ENCODE assay signal across 30 cellular contexts in the genomic region with DNA sequence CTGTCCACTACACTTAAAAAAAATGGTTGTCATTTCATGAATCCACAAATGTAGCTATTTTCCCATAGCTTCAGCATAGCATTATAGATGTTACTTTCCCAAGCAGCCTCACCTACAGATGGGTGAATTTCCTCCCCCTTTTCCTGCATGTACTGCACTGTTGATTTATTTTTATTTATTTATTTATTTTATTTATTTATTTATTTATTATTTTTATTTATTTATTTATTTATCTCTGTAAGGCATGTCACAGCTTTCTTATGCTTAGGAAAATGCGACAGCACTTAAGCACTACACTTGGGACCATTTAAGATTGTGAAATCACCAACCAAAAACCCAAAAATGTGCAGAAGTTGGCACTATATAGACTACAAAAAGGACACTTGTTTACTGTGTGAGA. TPM values are rescaled to one million over a fixed set of nuclear protein-coding genes. Genes with fewer than 3 reads are reported as not detected.
DNase-seq lines count a peak whose midpoint lies in the region; ATAC-seq, FAIRE-seq and TF ChIP-seq lines count a peak whose summit lies in the region.
"Had no signal": no experiment of that assay in that cellular context is flagged by ENCODE, and none has a peak within 500 bp of the region (broad histone marks: within the 10 kb centered on the region; RNA-seq: fewer than 3 reads in every experiment).

No MANE protein-coding gene starts in this region.

- CTCF ChIA-PET in A549 (lab: Yijun Ruan, JAX) (no interaction called here), WTC11 (lab: Charles Lee) (interaction anchor here (1.4 kb wide), 1 partner anchor 55 kb away, joined by 3 read pairs; no protein-coding TSS in a partner anchor)

- no peak for FAIRE-seq in A549 (lab: Jason Lieb, UNC)
- FAIRE-seq: GM12878, GM12892, GM18507 had no signal

- no peak overlapping the region for H3K27ac ChIP-seq in A549
- H3K27ac ChIP-seq in dorsolateral prefrontal cortex = no peak overlapping the region
- H3K27ac ChIP-seq: 22Rv1, BLaER1 had no signal

- no peak overlapping the region for H3K4me3 Mint-ChIP-seq in WTC11
- H3K4me3 Mint-ChIP-seq: CD4-positive, alpha-beta memory T cell; CD4-positive, CD25-positive, alpha-beta regulatory T cell; CD8-positive, alpha-beta memory T cell had no signal

- no peaks in the 10 kb centered on the region; the same call in 1 of the 2 replicates for H3K27me3 Mint-ChIP-seq in WTC11 (ENCODE audit: low read depth)

- no peak for TF ChIP-seq EP300 in A549 (IDR thresholded peaks at IDR 0.05)

- POLR2A ChIA-PET in A549 (lab: Yijun Ruan, JAX) (no interaction called here), WTC11 (lab: Charles Lee) (no interaction called here)

- TF ChIP-seq CTCF in A549 (IDR thresholded peaks at IDR 0.05) (no peak), NB4 (IDR thresholded peaks at IDR 0.05; ENCODE audit: low read depth, low read length) (no peak), WTC11 (IDR thresholded peaks at IDR 0.05) (no peak), dorsolateral prefrontal cortex (IDR thresholded peaks at IDR 0.05 in 54 of 56, conservative IDR thresholded peaks at IDR 0.05 in 2 of 56; ENCODE audit: low read depth in 1 of 56, partially characterized antibody in 56 of 56) (no peak)

- H3K9me3 ChIP-seq in A549 = no peaks in the 10 kb centered on the region
- H3K9me3 ChIP-seq: BE2C had no signal

- H3K4me1 ChIP-seq in A549 = no peaks in the 10 kb centered on the region
- H3K4me1 ChIP-seq: BE2C had no signal

- H3K4me3 ChIP-seq in A549 (no peak overlapping the region), NB4 (ENCODE audit: low read depth, low read length) (no peak overlapping the region), dorsolateral prefrontal cortex (no peak overlapping the region)
- H3K4me3 ChIP-seq: BLaER1, GM12878 had no signal

- no peak overlapping the region for H3K4me2 ChIP-seq in A549
- H3K4me2 ChIP-seq: BLaER1 had no signal

- no peaks in the 10 kb centered on the region for H3K4me1 Mint-ChIP-seq in WTC11
- H3K4me1 Mint-ChIP-seq: CD4-positive, alpha-beta memory T cell; CD4-positive, CD25-positive, alpha-beta regulatory T cell; CD8-positive, alpha-beta memory T cell had no signal

- no peak overlapping the region for H3K27ac Mint-ChIP-seq in WTC11
- H3K27ac Mint-ChIP-seq: CD4-positive, alpha-beta memory T cell; CD4-positive, CD25-positive, alpha-beta regulatory T cell had no signal

- no peak for TF ChIP-seq POLR2A in A549 (IDR thresholded peaks at IDR 0.05; ENCODE audit: low read length)
- TF ChIP-seq POLR2A in NB4 (IDR thresholded peaks at IDR 0.05; ENCODE audit: extremely low read depth, insufficient read length) = no peak

- TF ChIP-seq RAD21 in A549 (conservative IDR thresholded peaks at IDR 0.05 in 1 of 2, IDR thresholded peaks at IDR 0.05 in 1 of 2) = no peak

- ATAC-seq in A549 (no peak), WTC11 (no peak)
- ATAC-seq: GM12878 had no signal

- no peaks in the 10 kb centered on the region; the same call in 1 of the 2 replicates for H3K9me3 Mint-ChIP-seq in WTC11
- H3K9me3 Mint-ChIP-seq: CD14-positive monocyte; CD4-positive, alpha-beta memory T cell; CD4-positive, CD25-positive, alpha-beta regulatory T cell; CD8-positive, alpha-beta memory T cell had no signal

- intact Hi-C loops in dorsolateral prefrontal cortex (cut with DNase I) = no loop called here

- H3K36me3 Mint-ChIP-seq in WTC11 = no peaks in the 10 kb centered on the region
- H3K36me3 Mint-ChIP-seq: CD4-positive, alpha-beta memory T cell; CD4-positive, CD25-positive, alpha-beta regulatory T cell; CD8-positive, alpha-beta memory T cell had no signal

- peaks cover 0 to 24% (median 0%) of the 10 kb centered on the region in 45 donors for H3K27me3 ChIP-seq in dorsolateral prefrontal cortex
- H3K27me3 ChIP-seq: BE2C, BLaER1 had no signal

- 0% methylated on average over 1 of the region's 1 CpG for whole genome bisulfite sequencing in A549 (ENCODE audit: missing lambda C conversion rate)

- DNase-seq in A549 (ENCODE audit: low read depth in 1 of 2, low spot score in 1 of 2) (no peak), NB4 (ENCODE audit: low read depth) (peak; percentile 5), WTC11 (ENCODE audit: low spot score) (no peak), ecto neural progenitor cell (ENCODE audit: low spot score) (no peak), dorsolateral prefrontal cortex (no peak)
- DNase-seq: ACHN; BE2C; C1 segment of cervical spinal cord; CD4-positive, alpha-beta memory T cell; CD4-positive, CD25-positive, alpha-beta regulatory T cell; CD8-positive, alpha-beta memory T cell; COR-L47; DMS 273 treated with DMSO at 0.1 percent for 48 hours; DMS153; DMS53; DMS79; DND-41; EL; GDM1 had no signal

TF ChIP-seq in A549, 52 proteins besides CTCF, POLR2A, EP300 and RAD21:
- no peak for TF ChIP-seq KDM5A (IDR thresholded peaks at IDR 0.05)
- TF ChIP-seq RCOR1 (IDR thresholded peaks at IDR 0.05; ENCODE audit: low read depth, low read length) = no peak
- no peak for TF ChIP-seq MAFK (IDR thresholded peaks at IDR 0.05; ENCODE audit: partially characterized antibody)
- peak; percentile 42 for TF ChIP-seq ZC3H11A (IDR thresholded peaks at IDR 0.05)

TF ChIP-seq in WTC11, 78 proteins besides CTCF, POLR2A, EP300 and RAD21:
- TF ChIP-seq NFYB (CRISPR knock-in tag; conservative IDR thresholded peaks at IDR 0.05; ENCODE audit: low read depth) (no peak), RORB (CRISPR knock-in tag; IDR thresholded peaks at IDR 0.05) (no peak), ETV6 (CRISPR knock-in tag; IDR thresholded peaks at IDR 0.05) (no peak), FOXJ3 (CRISPR knock-in tag; IDR thresholded peaks at IDR 0.05; ENCODE audit: borderline replicate concordance) (no peak), HMGA2 (CRISPR knock-in tag; IDR thresholded peaks at IDR 0.05) (peak; percentile 86)
- TF ChIP-seq, protein P1, sequence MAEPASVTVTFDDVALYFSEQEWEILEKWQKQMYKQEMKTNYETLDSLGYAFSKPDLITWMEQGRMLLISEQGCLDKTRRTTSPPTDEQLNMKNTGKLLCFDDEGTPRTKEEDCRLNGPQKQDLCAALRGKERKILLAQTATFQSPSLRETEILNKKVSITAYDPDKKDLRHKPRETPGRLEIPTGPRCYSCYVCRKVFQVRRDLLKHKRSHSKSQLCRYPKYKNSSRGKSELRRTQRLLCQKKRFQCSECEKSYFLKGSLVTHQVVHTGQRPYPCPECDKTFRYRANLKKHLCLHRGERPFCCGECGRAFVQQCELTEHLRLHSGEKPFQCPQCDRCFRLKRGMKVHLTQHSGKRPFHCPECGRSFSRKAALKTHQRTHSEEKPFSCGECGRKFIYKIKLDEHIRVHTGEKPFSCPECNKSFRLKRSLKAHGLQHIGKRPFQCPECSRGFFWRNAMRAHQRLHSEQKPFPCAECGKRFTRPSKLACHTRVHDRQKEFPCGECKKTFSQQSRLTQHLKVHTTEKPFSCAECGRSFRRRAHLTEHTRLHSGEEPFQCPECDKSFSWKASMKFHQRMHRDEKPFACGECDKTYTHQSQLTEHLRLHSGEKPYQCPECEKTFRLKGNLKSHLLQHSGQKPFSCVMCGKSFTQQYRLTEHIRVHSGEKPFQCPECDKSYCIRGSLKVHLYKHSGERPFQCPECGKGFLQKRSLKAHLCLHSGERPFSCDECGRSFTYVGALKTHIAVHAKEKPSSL (CRISPR knock-in tag; conservative IDR thresholded peaks at IDR 0.05) = no peak
- TF ChIP-seq, protein P2, sequence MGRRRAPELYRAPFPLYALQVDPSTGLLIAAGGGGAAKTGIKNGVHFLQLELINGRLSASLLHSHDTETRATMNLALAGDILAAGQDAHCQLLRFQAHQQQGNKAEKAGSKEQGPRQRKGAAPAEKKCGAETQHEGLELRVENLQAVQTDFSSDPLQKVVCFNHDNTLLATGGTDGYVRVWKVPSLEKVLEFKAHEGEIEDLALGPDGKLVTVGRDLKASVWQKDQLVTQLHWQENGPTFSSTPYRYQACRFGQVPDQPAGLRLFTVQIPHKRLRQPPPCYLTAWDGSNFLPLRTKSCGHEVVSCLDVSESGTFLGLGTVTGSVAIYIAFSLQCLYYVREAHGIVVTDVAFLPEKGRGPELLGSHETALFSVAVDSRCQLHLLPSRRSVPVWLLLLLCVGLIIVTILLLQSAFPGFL (CRISPR knock-in tag; IDR thresholded peaks at IDR 0.05; ENCODE audit: borderline replicate concordance) = no peak
- TF ChIP-seq, protein P3, sequence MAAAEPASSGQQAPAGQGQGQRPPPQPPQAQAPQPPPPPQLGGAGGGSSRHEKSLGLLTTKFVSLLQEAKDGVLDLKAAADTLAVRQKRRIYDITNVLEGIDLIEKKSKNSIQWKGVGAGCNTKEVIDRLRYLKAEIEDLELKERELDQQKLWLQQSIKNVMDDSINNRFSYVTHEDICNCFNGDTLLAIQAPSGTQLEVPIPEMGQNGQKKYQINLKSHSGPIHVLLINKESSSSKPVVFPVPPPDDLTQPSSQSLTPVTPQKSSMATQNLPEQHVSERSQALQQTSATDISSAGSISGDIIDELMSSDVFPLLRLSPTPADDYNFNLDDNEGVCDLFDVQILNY (CRISPR knock-in tag; IDR thresholded peaks at IDR 0.05) = no peak

RNA-seq across cellular contexts. Expression of gene CD1A, which starts 4.9 kb away (rescaled TPM):
- polyA plus RNA-seq in A549 (2011; rRNA removed) = not detected in 2 replicates
- polyA plus RNA-seq in A549 (2012; cell fraction: cytosol; rRNA removed) = not detected in 2 replicates
- not detected in 2 replicates for polyA plus RNA-seq in A549 (2012; cell fraction: nucleus; rRNA removed)
- polyA plus RNA-seq in A549 (2017; fragmentation: RNase III; extraction: RNeasy Plus Mini Kit Qiagen cat#74134 plus additional on column Dnase treatment) = not detected in 3 replicates
- not detected in 2 replicates for polyA minus RNA-seq in A549 (2011; rRNA and poly(A)+ RNA removed)
- not detected in 3 replicates for total RNA-seq in WTC11 (2021)
- not detected for total RNA-seq in dorsolateral prefrontal cortex
- total RNA-seq: A172; A673; CD4-positive, alpha-beta memory T cell; CD4-positive, CD25-positive, alpha-beta regulatory T cell; Daoy; G401 had no signal
- polyA plus RNA-seq: AG04450; CD4-positive, alpha-beta memory T cell; CD4-positive, CD25-positive, alpha-beta regulatory T cell; CD8-positive, alpha-beta memory T cell had no signal

RNA-seq across cellular contexts. Expression of gene CD1C, which starts 30.6 kb away (rescaled TPM):
- not detected in 2 replicates for polyA plus RNA-seq in A549 (2011; rRNA removed)
- polyA plus RNA-seq in A549 (2012; cell fraction: cytosol; rRNA removed) = not detected in 2 replicates
- polyA plus RNA-seq in A549 (2012; cell fraction: nucleus; rRNA removed) = not detected in 2 replicates
- polyA plus RNA-seq in A549 (2017; fragmentation: RNase III; extraction: RNeasy Plus Mini Kit Qiagen cat#74134 plus additional on column Dnase treatment) = not detected in 3 replicates
- not detected in 2 replicates for polyA minus RNA-seq in A549 (2011; rRNA and poly(A)+ RNA removed)
- not detected in 3 replicates for total RNA-seq in WTC11 (2021)
- total RNA-seq in dorsolateral prefrontal cortex = under 1 TPM in 4 of 120 experiments, not detected in 116; 0.32 to 0.90 (median 0.50) TPM
- total RNA-seq: A172; A673; CD4-positive, alpha-beta memory T cell; CD4-positive, CD25-positive, alpha-beta regulatory T cell; Daoy; G401 had no signal
- polyA plus RNA-seq: AG04450; CD8-positive, alpha-beta memory T cell had no signal
